ENCODE assay signal across 8 cellular contexts in the genomic region with DNA sequence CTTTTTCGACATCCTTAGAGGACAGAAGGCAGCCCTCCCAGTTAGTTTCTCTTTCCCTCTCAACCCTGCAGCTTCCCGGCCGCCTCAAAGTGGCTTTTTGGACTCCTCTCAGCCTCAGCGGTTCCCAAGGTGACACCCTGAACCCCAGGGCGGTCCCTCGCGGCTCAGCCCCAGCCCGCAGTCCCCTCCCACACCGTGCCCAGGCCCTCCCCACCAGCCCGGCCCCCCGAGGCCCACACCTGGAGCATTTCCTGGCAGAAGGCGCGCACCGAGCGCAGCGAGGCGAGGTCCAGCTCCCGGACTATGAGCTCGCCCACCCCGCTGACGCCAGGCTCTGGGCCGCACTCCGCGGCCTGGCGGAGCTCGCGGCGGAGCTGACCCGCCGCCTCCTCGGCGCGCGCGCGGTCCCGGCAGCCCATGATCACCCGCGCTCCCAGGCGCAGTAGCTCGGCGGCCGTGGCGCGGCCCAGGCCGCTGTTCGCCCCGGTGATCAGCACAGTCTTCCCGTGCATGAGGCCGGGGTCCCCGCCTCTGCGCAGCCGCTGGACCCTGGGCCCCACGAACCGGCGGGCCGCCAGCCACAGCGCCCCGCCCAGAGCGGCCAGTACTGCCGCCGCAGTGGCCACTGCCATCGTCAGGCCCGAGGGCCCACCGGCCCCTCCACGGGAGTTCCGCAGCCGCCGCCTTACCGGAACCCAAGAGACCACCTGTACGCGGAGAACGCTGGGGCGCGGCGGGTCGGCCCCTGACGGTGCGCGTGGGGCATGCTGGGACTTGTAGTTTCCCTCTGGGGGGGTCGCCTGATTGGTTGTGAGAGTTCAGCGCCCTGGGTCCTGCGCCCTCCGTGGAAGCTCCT. TPM values are rescaled to one million over a fixed set of nuclear protein-coding genes. Genes with fewer than 3 reads are reported as not detected.
DNase-seq lines count a peak whose midpoint lies in the region; ATAC-seq lines count a peak whose summit lies in the region.

A gene with protein sequence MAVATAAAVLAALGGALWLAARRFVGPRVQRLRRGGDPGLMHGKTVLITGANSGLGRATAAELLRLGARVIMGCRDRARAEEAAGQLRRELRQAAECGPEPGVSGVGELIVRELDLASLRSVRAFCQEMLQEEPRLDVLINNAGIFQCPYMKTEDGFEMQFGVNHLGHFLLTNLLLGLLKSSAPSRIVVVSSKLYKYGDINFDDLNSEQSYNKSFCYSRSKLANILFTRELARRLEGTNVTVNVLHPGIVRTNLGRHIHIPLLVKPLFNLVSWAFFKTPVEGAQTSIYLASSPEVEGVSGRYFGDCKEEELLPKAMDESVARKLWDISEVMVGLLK (minus strand): TSS at position 713 of the 856 bp plus-strand sequence. CDS start 81 bp downstream, at position 632.

- peaks cover 16% of the 10 kb centered on the region for H3K36me3 ChIP-seq in NT2/D1 (ENCODE audit: insufficient read depth, insufficient read length, low read length)
- peaks cover 4% of the 10 kb centered on the region for H3K36me3 ChIP-seq in endocrine pancreas (ENCODE audit: control insufficient read depth, insufficient read depth, low read length)
- peaks cover 3 to 27% of the 10 kb centered on the region in 2 experiments for H3K36me3 ChIP-seq in mesenchymal stem cell (ENCODE audit: control insufficient read depth in 1 of 2, insufficient read depth in 2 of 2, low read depth in 1 of 2, low read length in 2 of 2)

- H3K27ac ChIP-seq in mesenchymal stem cell (ENCODE audit: low read length, poor library complexity, severe bottlenecking) = peak within 1 kb of the TSS; percentile 78

- H2BK12ac ChIP-seq in mesenchymal stem cell (ENCODE audit: low read length in 2 of 2) = peak within 1 kb of the TSS in 1 of 2 experiments; percentile 31

- ATAC-seq in GM21381 (IDR thresholded peaks at IDR 0.05; ENCODE audit: unreplicated experiment) = peak; percentile 93
- peak; percentile 92 for ATAC-seq in activated CD8-positive, alpha-beta memory T cell treated with anti-CD3 and anti-CD28 coated beads, Interleukin-2, amount 10 ng/mL, durations not matched to agents 7 days and 5 days

- DNase-seq in COR-L47 (lab: John Stamatoyannopoulos, UW) = peak; percentile 91
- peak in 74 of 76 experiments; percentile 15 to 87 (median 75) for DNase-seq in HUDEP-2 (lab: John Stamatoyannopoulos, UW; ENCODE audit: unreplicated experiment in 76 of 76)
- peak; percentile 95 for DNase-seq in NT2/D1 (ENCODE audit: low read depth, low spot score)
- peak; percentile 97 for DNase-seq in activated CD8-positive, alpha-beta memory T cell treated with anti-CD3 and anti-CD28 coated beads, Interleukin-2, amount 10 ng/mL, durations not matched to agents 7 days and 5 days
- DNase-seq in mesenchymal stem cell = peak; percentile 94
- DNase-seq in stimulated activated CD8-positive, alpha-beta memory T cell treated with anti-CD3 and anti-CD28 coated beads, Interleukin-12 subunit alpha, Interleukin-12 subunit beta, amount 100 ng/mL, for 4 hours (ENCODE audit: low read depth) = peak; percentile 85

- H2BK15ac ChIP-seq in mesenchymal stem cell (ENCODE audit: low read depth, poor library complexity, severe bottlenecking) = peak within 1 kb of the TSS; percentile 57

- H3K4ac ChIP-seq in mesenchymal stem cell (ENCODE audit: low read depth in 1 of 2, low read length in 2 of 2) = peak within 1 kb of the TSS; percentile 53 to 93

- peak within 1 kb of the TSS; percentile 94 for H4K8ac ChIP-seq in mesenchymal stem cell (ENCODE audit: low read length)

- H3K27me3 ChIP-seq in NT2/D1 (ENCODE audit: insufficient read depth, insufficient read length) (no peaks in the 10 kb centered on the region), endocrine pancreas (ENCODE audit: control insufficient read depth, insufficient read depth, low read length) (no peaks in the 10 kb centered on the region), mesenchymal stem cell (ENCODE audit: control insufficient read depth in 1 of 2, insufficient read depth in 1 of 2, low read length in 2 of 2) (no peaks in the 10 kb centered on the region)

- peaks cover 35% of the 10 kb centered on the region for H3K4me1 Mint-ChIP-seq in activated CD8-positive, alpha-beta memory T cell treated with anti-CD3 and anti-CD28 coated beads, Interleukin-2, amount 10 ng/mL, durations not matched to agents 7 days and 5 days

- H2AFZ ChIP-seq in mesenchymal stem cell (ENCODE audit: low read depth, low read length) = peak within 1 kb of the TSS; percentile 95

- peak within 1 kb of the TSS; percentile 87 for H4K91ac ChIP-seq in mesenchymal stem cell (ENCODE audit: low read length)

- WGBS in mesenchymal stem cell = under 1% methylated on average over 59 of the region's 84 CpGs

- peaks cover 13% of the 10 kb centered on the region for H3K79me1 ChIP-seq in mesenchymal stem cell (replicated peaks; ENCODE audit: low read length, poor library complexity, severe bottlenecking)

- peak within 1 kb of the TSS; percentile 5 for H2BK120ac ChIP-seq in mesenchymal stem cell (ENCODE audit: low read depth, low read length)

- H3K23ac ChIP-seq in mesenchymal stem cell (ENCODE audit: low read length in 2 of 2) = peak within 1 kb of the TSS in 1 of 2 experiments; percentile 72

- CTCF ChIA-PET in activated CD8-positive, alpha-beta memory T cell treated with anti-CD3 and anti-CD28 coated beads, Interleukin-2, amount 10 ng/mL, durations not matched to agents 7 days and 5 days (lab: Charles Lee) = interaction anchor here (0.9 to 1.7 kb wide), 5 partner anchors 41 to 48 kb away, joined by 3 to 4 read pairs (median 3); no protein-coding TSS in a partner anchor

- no peaks in the 10 kb centered on the region for H3K9me3 ChIP-seq in NT2/D1 (ENCODE audit: insufficient read depth, low read length)
- peaks cover 4% of the 10 kb centered on the region for H3K9me3 ChIP-seq in endocrine pancreas (ENCODE audit: control insufficient read depth, low read length)
- H3K9me3 ChIP-seq in mesenchymal stem cell (ENCODE audit: control insufficient read depth, low read length) = peaks cover 25% of the 10 kb centered on the region

- H3K9ac ChIP-seq in NT2/D1 (ENCODE audit: insufficient read length, low read depth) (peak within 1 kb of the TSS; percentile 89), endocrine pancreas (ENCODE audit: control insufficient read depth, insufficient read depth, low read length) (peak within 1 kb of the TSS; percentile 70), mesenchymal stem cell (ENCODE audit: low read length) (peak within 1 kb of the TSS; percentile 94)

- H3K4me3 Mint-ChIP-seq in activated CD8-positive, alpha-beta memory T cell treated with anti-CD3 and anti-CD28 coated beads, Interleukin-2, amount 10 ng/mL, durations not matched to agents 7 days and 5 days = peak within 1 kb of the TSS; percentile 91

- H3K9me3 Mint-ChIP-seq in activated CD8-positive, alpha-beta memory T cell treated with anti-CD3 and anti-CD28 coated beads, Interleukin-2, amount 10 ng/mL, durations not matched to agents 7 days and 5 days (ENCODE audit: low read depth) = no peaks in the 10 kb centered on the region

- H2AK5ac ChIP-seq in mesenchymal stem cell (ENCODE audit: low read length, severe bottlenecking) = peak within 1 kb of the TSS; percentile 37

- H3K27ac Mint-ChIP-seq in activated CD8-positive, alpha-beta memory T cell treated with anti-CD3 and anti-CD28 coated beads, Interleukin-2, amount 10 ng/mL, durations not matched to agents 7 days and 5 days = peak within 1 kb of the TSS; percentile 95

- H3K4me3 ChIP-seq in NT2/D1 (ENCODE audit: insufficient read length, low read depth) = peak within 1 kb of the TSS; percentile 83
- H3K4me3 ChIP-seq in endocrine pancreas (ENCODE audit: control insufficient read depth, insufficient read depth, low read length) = peak within 1 kb of the TSS; percentile 78
- H3K4me3 ChIP-seq in mesenchymal stem cell (ENCODE audit: insufficient read depth in 1 of 2, low read depth in 1 of 2, low read length in 2 of 2) = peak within 1 kb of the TSS; percentile 77 to 84

- H3K27me3 Mint-ChIP-seq in activated CD8-positive, alpha-beta memory T cell treated with anti-CD3 and anti-CD28 coated beads, Interleukin-2, amount 10 ng/mL, durations not matched to agents 7 days and 5 days = no peaks in the 10 kb centered on the region

- H3K36me3 Mint-ChIP-seq in activated CD8-positive, alpha-beta memory T cell treated with anti-CD3 and anti-CD28 coated beads, Interleukin-2, amount 10 ng/mL, durations not matched to agents 7 days and 5 days = peaks cover 38% of the 10 kb centered on the region

- H3K4me2 ChIP-seq in mesenchymal stem cell (ENCODE audit: low read length, poor library complexity, severe bottlenecking) = peak within 1 kb of the TSS; percentile 86

- H2BK5ac ChIP-seq in mesenchymal stem cell (ENCODE audit: low read depth, low read length, poor library complexity, severe bottlenecking) = peak within 1 kb of the TSS; percentile 19

- H3K18ac ChIP-seq in mesenchymal stem cell (ENCODE audit: low read depth in 1 of 2, low read length in 2 of 2) = peak within 1 kb of the TSS; percentile 67 to 75

- peak within 1 kb of the TSS; percentile 19 to 83 for H3K14ac ChIP-seq in mesenchymal stem cell (ENCODE audit: low read length in 2 of 2)

- no peaks in the 10 kb centered on the region for H3K4me1 ChIP-seq in NT2/D1 (ENCODE audit: insufficient read depth, insufficient read length)
- H3K4me1 ChIP-seq in endocrine pancreas (ENCODE audit: control insufficient read depth, insufficient read depth, low read length) = peaks cover 12% of the 10 kb centered on the region
- no peaks in the 10 kb centered on the region for H3K4me1 ChIP-seq in mesenchymal stem cell (ENCODE audit: control insufficient read depth, insufficient read depth, low read depth, low read length)

RNA-seq across cellular contexts. Expression of the gene that starts here (rescaled TPM):
- total RNA-seq in activated CD8-positive, alpha-beta memory T cell treated with anti-CD3 and anti-CD28 coated beads, Interleukin-2, amount 10 ng/mL, durations not matched to agents 7 days and 5 days = 10 to 100 TPM; 16.6 to 19.3 TPM
- 19.6 TPM for polyA plus RNA-seq in mesenchymal stem cell (2013, experiment 1 of 2)
- 20.0 TPM for polyA plus RNA-seq in mesenchymal stem cell (2013, experiment 2 of 2)

Comparison
In these comparisons a context has a peak if more than half of its experiments do, and no peak if none do; other contexts are left out.
1. Peak in every context shown above with its lines: DNase-seq, ATAC-seq, H3K4me3 ChIP-seq and H3K27ac ChIP-seq.